12 cellular contexts compared by ENCODE assay signal in genomic region chr4:119580293-119580692, GRCh38. TPM values are rescaled to one million over a fixed set of nuclear protein-coding genes. Genes with fewer than 3 reads are reported as not detected.
"Had no signal": no experiment of that assay in that cellular context is flagged by ENCODE, and none has a peak within 500 bp of the region (broad histone marks: within the 10 kb centered on the region; RNA-seq: fewer than 3 reads in every experiment).

No MANE protein-coding gene starts in this region.

- H3K9ac ChIP-seq: SK-N-SH had no signal

- H3K4me3 ChIP-seq: ovary had no signal

- H3K9me3 Mint-ChIP-seq: activated T-helper 1 cell treated with anti-CD3 and anti-CD28 coated beads, Interleukin-12 subunit alpha, Interleukin-12 subunit beta, Interleukin-2, Interleukin-4 antibody, amounts not matched to agents 30 ng/mL and 10 ng/mL and 1 ng/mL, durations not matched to agents 14 hours and 24 hours and 36 hours had no signal

- H3K27me3 Mint-ChIP-seq: dendritic cell treated with granulocyte-macrophage colony-stimulating factor and Interleukin-4, amounts not matched to agents 40 ng/mL and 50 ng/mL, for 4 days had no signal

- DNase-seq: activated CD4-positive, CD25-positive, alpha-beta regulatory T cell treated with anti-CD3 and anti-CD28 coated beads, Interleukin-2, amount 50 U/mL, for 72 hours; activated naive CD8-positive, alpha-beta T cell treated with anti-CD3 and anti-CD28 coated beads for 36 hours; effector memory CD4-positive, alpha-beta T cell; left ventricle myocardium superior; ovary; SK-N-SH; stimulated activated CD4-positive, alpha-beta T cell treated with anti-CD3 and anti-CD28 coated beads, Interleukin-4, amount 100 ng/mL, for 24 hours; stimulated activated naive CD8-positive, alpha-beta T cell treated with anti-CD3 and anti-CD28 coated beads, Interleukin-15, Interleukin-2, amounts not matched to agents 100 U/mL and 50 U/mL, for 24 hours; T-cell; T-helper 9 cell had no signal

- H3K27ac Mint-ChIP-seq: activated naive CD8-positive, alpha-beta T cell treated with anti-CD3 and anti-CD28 coated beads for 36 hours; activated T-helper 1 cell treated with anti-CD3 and anti-CD28 coated beads, Interleukin-12 subunit alpha, Interleukin-12 subunit beta, Interleukin-2, Interleukin-4 antibody, amounts not matched to agents 30 ng/mL and 10 ng/mL and 1 ng/mL, durations not matched to agents 14 hours and 24 hours and 36 hours; dendritic cell treated with granulocyte-macrophage colony-stimulating factor and Interleukin-4, amounts not matched to agents 40 ng/mL and 50 ng/mL, for 4 days; T-cell had no signal

- ATAC-seq: left ventricle myocardium superior; stimulated activated naive CD8-positive, alpha-beta T cell treated with anti-CD3 and anti-CD28 coated beads, Interleukin-15, Interleukin-2, amounts not matched to agents 100 U/mL and 50 U/mL, for 24 hours; T-cell had no signal

- H3K36me3 ChIP-seq: ovary had no signal

- H3K27ac ChIP-seq: ovary had no signal

- H3K9me3 ChIP-seq: ovary, SK-N-SH had no signal

- H3K9me2 ChIP-seq: SK-N-SH had no signal

- H3K4me1 Mint-ChIP-seq: activated naive CD8-positive, alpha-beta T cell treated with anti-CD3 and anti-CD28 coated beads for 36 hours; T-cell had no signal

- H3K36me3 Mint-ChIP-seq: activated naive CD8-positive, alpha-beta T cell treated with anti-CD3 and anti-CD28 coated beads for 36 hours; T-cell had no signal

- H3K27me3 ChIP-seq: ovary had no signal

- H3K4me2 ChIP-seq: SK-N-SH had no signal

- H3K4me3 Mint-ChIP-seq: activated naive CD8-positive, alpha-beta T cell treated with anti-CD3 and anti-CD28 coated beads for 36 hours; activated T-helper 1 cell treated with anti-CD3 and anti-CD28 coated beads, Interleukin-12 subunit alpha, Interleukin-12 subunit beta, Interleukin-2, Interleukin-4 antibody, amounts not matched to agents 30 ng/mL and 10 ng/mL and 1 ng/mL, durations not matched to agents 14 hours and 24 hours and 36 hours; dendritic cell treated with granulocyte-macrophage colony-stimulating factor and Interleukin-4, amounts not matched to agents 40 ng/mL and 50 ng/mL, for 4 days; T-cell had no signal

RNA-seq across cellular contexts. Expression of gene PDE5A, which starts 48.3 kb away (rescaled TPM):
- total RNA-seq: activated naive CD8-positive, alpha-beta T cell treated with anti-CD3 and anti-CD28 coated beads for 36 hours had no signal
